Comparison of ENCODE assay signal across 8 cellular contexts in the genomic region with DNA sequence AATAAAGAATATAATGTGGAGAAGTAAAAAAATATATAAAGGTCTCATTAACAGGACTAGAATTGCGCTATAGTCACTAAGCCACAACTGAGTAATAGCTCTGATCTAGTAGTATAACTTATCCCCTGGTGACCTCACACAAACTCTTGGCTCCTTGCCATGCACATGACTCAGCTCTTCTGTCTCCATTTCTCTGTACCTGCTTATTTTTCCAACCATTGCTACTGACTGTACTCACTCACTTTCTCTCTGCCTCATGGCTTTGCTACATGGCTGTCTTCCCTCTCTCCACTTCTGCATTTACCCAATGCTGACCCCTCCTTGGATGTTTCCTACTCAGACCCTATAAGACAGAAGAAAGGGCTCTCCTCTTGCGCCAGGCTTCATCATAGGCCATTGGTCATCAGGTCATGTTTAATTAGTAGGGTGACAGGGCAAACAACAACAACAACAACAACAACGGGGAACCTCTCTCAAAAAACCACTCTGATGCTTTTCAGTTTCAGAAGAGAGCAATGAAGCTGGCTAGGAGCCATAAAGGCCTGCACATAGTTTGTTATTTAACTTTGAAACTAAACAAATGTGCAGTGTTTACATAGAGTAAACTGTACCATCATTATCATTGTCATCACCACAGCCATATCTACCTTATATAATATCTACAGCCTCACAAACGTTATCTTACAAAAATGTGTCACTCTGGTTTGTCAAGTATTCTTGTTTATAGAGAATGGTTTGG.
DNase-seq lines count a peak whose midpoint lies in the region; ATAC-seq and TF ChIP-seq lines count a peak whose summit lies in the region.

No MANE protein-coding gene starts in this region.

- H3K27ac ChIP-seq in KMS-11 = peak overlapping the region; percentile 88
- H3K27ac ChIP-seq in epithelial cell of prostate = no peak overlapping the region

- peak; percentile 66 for DNase-seq in DMS153 (lab: John Stamatoyannopoulos, UW)
- peak; percentile 4 to 45 (median 10) for DNase-seq in activated CD4-positive, CD25-positive, alpha-beta regulatory T cell (lab: John Stamatoyannopoulos, UW)
- peak; percentile 80 for DNase-seq in epithelial cell of prostate (ENCODE audit: low read depth, low spot score)
- peak; percentile 5 to 42 for DNase-seq in stimulated activated CD4-positive, alpha-beta T cell treated with anti-CD3 and anti-CD28 coated beads, Interleukin-15, amount 100 ng/mL, for 1 hour (ENCODE audit: low read depth in 1 of 2, low spot score in 1 of 2)
- no peak for DNase-seq in epidermal melanocyte (ENCODE audit: insufficient read length, low spot score)

- no peaks in the 10 kb centered on the region for H4K20me1 ChIP-seq in KMS-11 (ENCODE audit: insufficient read depth)

- H3K4me3 ChIP-seq in KMS-11 (IDR thresholded peaks at IDR 0.05; ENCODE audit: insufficient read depth, low read depth, low read length) = no peak overlapping the region

- H3K9ac ChIP-seq in KMS-11 = peak overlapping the region; percentile 53

- no peaks in the 10 kb centered on the region for H3K27me3 ChIP-seq in KMS-11 (ENCODE audit: insufficient read depth, low read depth)

- TF ChIP-seq CTCF in KMS-11 (conservative IDR thresholded peaks at IDR 0.05; ENCODE audit: low read depth, low read length) = no peak

- H3K4me1 ChIP-seq in KMS-11 (ENCODE audit: low read depth, poor library complexity, severe bottlenecking) = peaks cover 42% of the 10 kb centered on the region

- H3K36me3 ChIP-seq in KMS-11 (ENCODE audit: insufficient read depth) = no peaks in the 10 kb centered on the region

- ATAC-seq in HG03097 (IDR thresholded peaks at IDR 0.05; ENCODE audit: low FRiP score, unreplicated experiment) (no peak), HG02623 (IDR thresholded peaks at IDR 0.05; ENCODE audit: unreplicated experiment) (no peak)

- no peaks in the 10 kb centered on the region for H3K79me2 ChIP-seq in KMS-11 (ENCODE audit: insufficient read depth, low read depth)

- peak overlapping the region; percentile 86 for H2AFZ ChIP-seq in KMS-11 (ENCODE audit: low read depth)

- H3K4me2 ChIP-seq in KMS-11 = peak overlapping the region; percentile 68
